ENCODE assay signal across 11 cellular contexts in genomic region chr3:83934208-83935150, GRCh38.
DNase-seq lines count a peak whose midpoint lies in the region; ATAC-seq and TF ChIP-seq lines count a peak whose summit lies in the region.
"Had no signal": no experiment of that assay in that cellular context is flagged by ENCODE, and none has a peak within 500 bp of the region (broad histone marks: within the 10 kb centered on the region; RNA-seq: fewer than 3 reads in every experiment).

No MANE protein-coding gene starts in this region.

- H3K27me3 ChIP-seq in HL-60 (ENCODE audit: insufficient read depth, poor library complexity, severe bottlenecking) (no peaks in the 10 kb centered on the region), testis (no peaks in the 10 kb centered on the region)

- DNase-seq in DMS153 treated with DMSO at 0.1 percent for 48 hours (lab: John Stamatoyannopoulos, UW; ENCODE audit: unreplicated experiment) (peak; percentile 12), HL-60 (ENCODE audit: low read depth in 1 of 2, low spot score in 1 of 2) (peak; percentile 1 to 10), SHP77 treated with DMSO at 0.1 percent for 48 hours (lab: John Stamatoyannopoulos, UW) (peak; percentile 20), foreskin fibroblast (peak; percentile 6 to 61), testis (no peak)
- DNase-seq in activated naive CD4-positive, alpha-beta T cell treated with Interleukin-2 at 50 U/mL for 16 hours = no peak
- no peak for DNase-seq in activated CD4-positive, alpha-beta T cell treated with anti-CD3 and anti-CD28 coated beads, Interleukin-2, amount 50 U/mL, for 48 hours
- DNase-seq: immature natural killer cell had no signal

- H3K36me3 ChIP-seq in testis (ENCODE audit: low read depth, missing control alignments) = no peaks in the 10 kb centered on the region

- no peak for TF ChIP-seq CTCF in HL-60 (IDR thresholded peaks at IDR 0.05; ENCODE audit: insufficient read depth, low read length)
- TF ChIP-seq CTCF in foreskin fibroblast (IDR thresholded peaks at IDR 0.05; ENCODE audit: low read depth, low read length) = no peak
- no peak for TF ChIP-seq CTCF in testis (IDR thresholded peaks at IDR 0.05)

- no peaks in the 10 kb centered on the region for H3K4me1 ChIP-seq in testis

- H3K27ac ChIP-seq in HL-60 (replicated peaks) = peak overlapping the region; percentile 32; the same call in 1 of the 2 replicates
- no peak overlapping the region for H3K27ac ChIP-seq in testis
- H3K27ac ChIP-seq: KMS-11, VCaP had no signal

- H3K4me3 ChIP-seq in HL-60 (replicated peaks; ENCODE audit: insufficient read depth, low read length) (no peak overlapping the region), foreskin fibroblast (ENCODE audit: low read depth in 1 of 2, low read length in 2 of 2) (no peak overlapping the region), testis (no peak overlapping the region)

- no peaks in the 10 kb centered on the region for H3K9me3 ChIP-seq in testis

- intact Hi-C loops in testis (cut with DNase I; ENCODE audit: low total_unique reads) = no loop called here

- TF ChIP-seq POLR2A in testis (IDR thresholded peaks at IDR 0.05) = no peak

- no peak for ATAC-seq in GM19035 (IDR thresholded peaks at IDR 0.05; ENCODE audit: unreplicated experiment)

- WGBS in testis, 2 donors = 72 to 83% methylated on average over 5 of the region's 5 CpGs

Comparison
In these comparisons a context has a peak if more than half of its experiments do, and no peak if none do; other contexts are left out.
1. DNase-seq: peak in DMS153 treated with DMSO at 0.1 percent for 48 hours (single experiment), HL-60 (2 of 2), SHP77 treated with DMSO at 0.1 percent for 48 hours (single experiment) and foreskin fibroblast (2 of 2); none in activated naive CD4-positive, alpha-beta T cell treated with Interleukin-2 at 50 U/mL for 16 hours (single experiment), activated CD4-positive, alpha-beta T cell treated with anti-CD3 and anti-CD28 coated beads, Interleukin-2, amount 50 U/mL, for 48 hours (0 of 2) and testis (single experiment).